In genomic region chr10:28871677-28872076, GRCh38 we compare ENCODE assay signal across 1 cellular context.
TF ChIP-seq lines count a peak whose summit lies in the region.

No MANE protein-coding gene starts in this region.

TF ChIP-seq in IMR-90, 13 proteins besides CTCF, POLR2A, EP300 and RAD21 (continued from another document):
- TF ChIP-seq CHD1 (IDR thresholded peaks at IDR 0.05; ENCODE audit: low read depth, low read length) (no peak), RFX5 (IDR thresholded peaks at IDR 0.05; ENCODE audit: low read depth, low read length) (no peak), MAZ (IDR thresholded peaks at IDR 0.05; ENCODE audit: borderline replicate concordance, low read depth, low read length) (no peak), SMC3 (IDR thresholded peaks at IDR 0.05; ENCODE audit: low read depth, low read length) (no peak), BHLHE40 (IDR thresholded peaks at IDR 0.05; ENCODE audit: low read depth, low read length) (no peak), CEBPB (IDR thresholded peaks at IDR 0.05; ENCODE audit: low read depth, low read length) (no peak), ELK1 (IDR thresholded peaks at IDR 0.05; ENCODE audit: borderline replicate concordance, low read depth, low read length) (no peak)
